Comparison of ENCODE assay signal across 9 cellular contexts in the genomic region with DNA sequence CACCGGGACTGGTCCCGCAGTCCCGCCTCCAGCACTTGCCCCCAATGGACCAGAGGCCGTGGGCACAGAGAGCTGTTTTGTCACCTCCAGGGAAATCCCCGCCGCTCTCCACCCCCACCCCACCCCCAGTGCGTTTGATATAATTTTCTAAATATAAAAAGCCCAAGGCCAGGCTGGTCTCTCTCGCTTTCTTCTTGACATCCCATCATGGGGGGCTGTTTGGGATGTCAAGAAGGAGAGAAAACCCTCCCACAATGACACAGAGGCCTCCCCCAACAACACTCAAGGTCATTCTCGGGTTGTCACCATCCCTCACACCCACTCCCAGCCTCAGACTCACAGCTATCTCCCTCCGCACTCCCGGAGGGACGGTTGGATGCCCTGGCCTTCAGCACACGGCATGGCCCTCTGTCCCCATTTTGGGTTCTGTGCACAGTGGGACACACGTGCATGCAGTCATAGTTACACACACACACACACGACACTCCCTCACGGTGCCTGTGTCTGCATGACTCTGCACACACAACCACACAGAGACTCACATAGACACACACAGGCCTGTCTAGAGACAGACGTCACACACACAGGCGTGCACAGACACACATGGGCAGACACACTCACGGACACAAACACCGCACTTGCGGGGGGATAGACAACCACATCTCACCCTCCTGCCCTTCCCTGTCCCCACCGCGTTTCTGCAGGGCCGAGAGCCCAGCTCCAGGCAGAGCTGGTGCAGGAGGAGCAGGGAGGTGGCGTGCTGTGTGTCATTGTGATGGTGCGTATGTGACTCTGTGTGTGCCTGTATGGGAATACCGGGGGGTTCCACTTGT. TPM values are rescaled to one million over a fixed set of nuclear protein-coding genes. Genes with fewer than 3 reads are reported as not detected.
DNase-seq lines count a peak whose midpoint lies in the region; ATAC-seq and TF ChIP-seq lines count a peak whose summit lies in the region.
"Had no signal": no experiment of that assay in that cellular context is flagged by ENCODE, and none has a peak within 500 bp of the region (broad histone marks: within the 10 kb centered on the region; RNA-seq: fewer than 3 reads in every experiment).

No MANE protein-coding gene starts in this region.

- intact Hi-C loops in CD8-positive, alpha-beta T cell (cut with DNase I, micrococcal nuclease), result loop anchor here in 1 of 2 experiments (2.0 to 5.0 kb wide), 2 partner anchors 23 to 84 kb away; no protein-coding TSS in a partner anchor
- intact Hi-C loops in activated CD4-positive, alpha-beta memory T cell treated with anti-CD3 and anti-CD28 coated beads for 36 hours (cut with micrococcal nuclease), result loop anchor here (2.0 kb wide), 1 partner anchor 67 kb away; no protein-coding TSS in a partner anchor
- intact Hi-C loops in sigmoid colon (cut with DNase I), result no loop called here

- POLR2A ChIA-PET in CD8-positive, alpha-beta T cell (lab: Charles Lee), result interaction anchor here (1.6 kb wide), 1 partner anchor 23 kb away, joined by 5 read pairs; no protein-coding TSS in a partner anchor
- POLR2A ChIA-PET in activated CD4-positive, alpha-beta memory T cell treated with anti-CD3 and anti-CD28 coated beads for 36 hours (lab: Charles Lee), result no interaction called here

- H3K27me3 ChIP-seq in CD8-positive, alpha-beta T cell (ENCODE audit: insufficient read depth, low read length), result no peaks in the 10 kb centered on the region
- H3K27me3 ChIP-seq in sigmoid colon, result no peaks in the 10 kb centered on the region

- no peaks in the 10 kb centered on the region for H3K9me3 ChIP-seq in CD8-positive, alpha-beta T cell (ENCODE audit: low read length)
- H3K9me3 ChIP-seq in sigmoid colon, result no peaks in the 10 kb centered on the region

- no peaks in the 10 kb centered on the region for H3K36me3 ChIP-seq in CD8-positive, alpha-beta T cell (ENCODE audit: insufficient read depth, low read length)
- no peaks in the 10 kb centered on the region for H3K36me3 ChIP-seq in sigmoid colon

- peak overlapping the region; percentile 83 for H3K27ac Mint-ChIP-seq in CD8-positive, alpha-beta T cell
- peak overlapping the region; percentile 36 for H3K27ac Mint-ChIP-seq in activated CD4-positive, alpha-beta memory T cell treated with anti-CD3 and anti-CD28 coated beads for 36 hours

- peak overlapping the region; percentile 69 for H3K4me3 ChIP-seq in CD8-positive, alpha-beta T cell (ENCODE audit: low read depth, low read length)
- H3K4me3 ChIP-seq in fibroblast of the aortic adventitia (ENCODE audit: low read depth, low read length), result peak overlapping the region; percentile 79
- H3K4me3 ChIP-seq in sigmoid colon, result peak overlapping the region; percentile 65 to 100 (median 100)

- H3K9me3 Mint-ChIP-seq in CD8-positive, alpha-beta T cell, result no peaks in the 10 kb centered on the region
- no peaks in the 10 kb centered on the region for H3K9me3 Mint-ChIP-seq in activated CD4-positive, alpha-beta memory T cell treated with anti-CD3 and anti-CD28 coated beads for 36 hours

- H3K4me3 Mint-ChIP-seq in CD8-positive, alpha-beta T cell, result peak overlapping the region; percentile 90
- H3K4me3 Mint-ChIP-seq in activated CD4-positive, alpha-beta memory T cell treated with anti-CD3 and anti-CD28 coated beads for 36 hours, result peak overlapping the region; percentile 85

- peaks cover 57% of the 10 kb centered on the region for H3K4me1 Mint-ChIP-seq in CD8-positive, alpha-beta T cell (ENCODE audit: low read depth)
- H3K4me1 Mint-ChIP-seq in activated CD4-positive, alpha-beta memory T cell treated with anti-CD3 and anti-CD28 coated beads for 36 hours (ENCODE audit: low read depth), result peaks cover 35% of the 10 kb centered on the region

- WGBS in sigmoid colon, 2 donors, result 35 to 50% methylated on average over 27 of the region's 27 CpGs

- no peak for DNase-seq in CD8-positive, alpha-beta T cell
- no peak for DNase-seq in activated CD4-positive, alpha-beta memory T cell treated with anti-CD3 and anti-CD28 coated beads for 36 hours
- no peak for DNase-seq in fibroblast of the aortic adventitia (ENCODE audit: low read depth)
- no peak for DNase-seq in sigmoid colon
- no peak for DNase-seq in NCI-H1417 (lab: John Stamatoyannopoulos, UW)
- no peak for DNase-seq in NCI-H2107 treated with DMSO at 0.1 percent for 48 hours (lab: John Stamatoyannopoulos, UW; ENCODE audit: unreplicated experiment)
- no peak for DNase-seq in HT-29 (ENCODE audit: low spot score)
- DNase-seq in EL, result no peak
- DNase-seq: NCI-H146 had no signal

- H3K27ac ChIP-seq in CD8-positive, alpha-beta T cell (ENCODE audit: low read depth, low read length), result no peak overlapping the region
- H3K27ac ChIP-seq in sigmoid colon, result peak overlapping the region; percentile 98 to 100 (median 100)

- no peaks in the 10 kb centered on the region for H3K36me3 Mint-ChIP-seq in CD8-positive, alpha-beta T cell
- H3K36me3 Mint-ChIP-seq in activated CD4-positive, alpha-beta memory T cell treated with anti-CD3 and anti-CD28 coated beads for 36 hours, result no peaks in the 10 kb centered on the region

- no peak for TF ChIP-seq POLR2A in sigmoid colon (IDR thresholded peaks at IDR 0.05)

- CTCF ChIA-PET in CD8-positive, alpha-beta T cell (lab: Charles Lee), result interaction anchor here (0.7 kb wide), 1 partner anchor 68 kb away, joined by 4 read pairs; no protein-coding TSS in a partner anchor
- CTCF ChIA-PET in activated CD4-positive, alpha-beta memory T cell treated with anti-CD3 and anti-CD28 coated beads for 36 hours (lab: Charles Lee), result interaction anchor here (1.3 kb wide), 1 partner anchor 68 kb away, joined by 3 read pairs; no protein-coding TSS in a partner anchor

- H3K4me1 ChIP-seq in CD8-positive, alpha-beta T cell (ENCODE audit: insufficient read depth, low read length), result peaks cover 32% of the 10 kb centered on the region
- peaks cover 0 to 62% (median 56%) of the 10 kb centered on the region in 4 donors for H3K4me1 ChIP-seq in sigmoid colon

- no peaks in the 10 kb centered on the region for H3K27me3 Mint-ChIP-seq in CD8-positive, alpha-beta T cell (ENCODE audit: low read depth)
- peaks cover 2% of the 10 kb centered on the region for H3K27me3 Mint-ChIP-seq in activated CD4-positive, alpha-beta memory T cell treated with anti-CD3 and anti-CD28 coated beads for 36 hours

- TF ChIP-seq CTCF in CD8-positive, alpha-beta T cell (IDR thresholded peaks at IDR 0.05), result no peak
- TF ChIP-seq CTCF in fibroblast of the aortic adventitia (IDR thresholded peaks at IDR 0.05; ENCODE audit: insufficient read depth, low read length), result no peak
- TF ChIP-seq CTCF in sigmoid colon (IDR thresholded peaks at IDR 0.05), result no peak

- no peak for ATAC-seq in CD8-positive, alpha-beta T cell

- no peak for TF ChIP-seq EP300 in sigmoid colon (IDR thresholded peaks at IDR 0.05)

RNA-seq across cellular contexts. Expression of a gene that starts 4.8 kb away (rescaled TPM):
- total RNA-seq in CD8-positive, alpha-beta T cell, result 10 to 100 TPM; 16.5 to 17.5 TPM
- total RNA-seq in activated CD4-positive, alpha-beta memory T cell treated with anti-CD3 and anti-CD28 coated beads for 36 hours, result 10 to 100 TPM; 19.7 to 19.9 TPM
- total RNA-seq in fibroblast of the aortic adventitia (ENCODE audit: low replicate concordance) (79.5 and 83.2 TPM in 2 replicates), sigmoid colon (100 to 1,000 TPM in 1 of 4 donors, 10 to 100 TPM in 3; 63.2 to 114 (median 74.2) TPM)
- polyA plus RNA-seq in sigmoid colon, result 10 to 100 TPM in 2 of 3 donors, 1 to 10 TPM in 1; 9.0 to 45.7 (median 10.2) TPM
- total RNA-seq in HT-29 (2014; rRNA removed; shearing (Covaris generic)), result 23.1 and 34.2 TPM in 2 replicates
